ENCODE assay signal across 24 cellular contexts in genomic region chr1:105396001-105396400, GRCh38.
"Had no signal": no experiment of that assay in that cellular context is flagged by ENCODE, and none has a peak within 500 bp of the region (broad histone marks: within the 10 kb centered on the region; RNA-seq: fewer than 3 reads in every experiment).

No MANE protein-coding gene starts in this region.

- H3K27ac ChIP-seq: colonic mucosa, coronary artery, dorsolateral prefrontal cortex, epithelial cell of prostate, esophagus muscularis mucosa, esophagus squamous epithelium, foreskin keratinocyte, gastrocnemius medialis, gastroesophageal sphincter, heart left ventricle, heart right ventricle had no signal

- H3K27me3 ChIP-seq: colonic mucosa, dorsolateral prefrontal cortex, esophagus muscularis mucosa, esophagus squamous epithelium, foreskin keratinocyte, gastrocnemius medialis, gastroesophageal sphincter, heart left ventricle, heart right ventricle had no signal

- H3K4me1 ChIP-seq: colonic mucosa, esophagus muscularis mucosa, esophagus squamous epithelium, foreskin keratinocyte, gastrocnemius medialis, gastroesophageal sphincter, heart left ventricle, heart right ventricle had no signal

- H3K4me3 ChIP-seq: colonic mucosa, coronary artery, dorsolateral prefrontal cortex, esophagus muscularis mucosa, esophagus squamous epithelium, gastrocnemius medialis, gastroesophageal sphincter, heart left ventricle, heart right ventricle had no signal

- DNase-seq: colonic mucosa; cortex of kidney; dermis blood vessel endothelial cell; dorsolateral prefrontal cortex; effector CD4-positive, alpha-beta T cell; effector CD8-positive, alpha-beta T cell; effector memory CD4-positive, alpha-beta T cell; effector memory CD8-positive, alpha-beta T cell; endodermal cell; erythroblast; esophagus squamous epithelium; foreskin fibroblast; foreskin keratinocyte; foreskin melanocyte; gastrocnemius medialis; glutamatergic neuron; head of caudate nucleus; heart left ventricle; heart right ventricle had no signal

- H3K36me3 ChIP-seq: colonic mucosa, esophagus muscularis mucosa, esophagus squamous epithelium, gastrocnemius medialis, gastroesophageal sphincter, heart left ventricle, heart right ventricle had no signal

- ATAC-seq: effector memory CD8-positive, alpha-beta T cell; esophagus mucosa; foreskin keratinocyte; gastrocnemius medialis; gastroesophageal sphincter; heart left ventricle; heart right ventricle had no signal

- H3K9me3 ChIP-seq: colonic mucosa, gastrocnemius medialis had no signal
